In the genomic region with DNA sequence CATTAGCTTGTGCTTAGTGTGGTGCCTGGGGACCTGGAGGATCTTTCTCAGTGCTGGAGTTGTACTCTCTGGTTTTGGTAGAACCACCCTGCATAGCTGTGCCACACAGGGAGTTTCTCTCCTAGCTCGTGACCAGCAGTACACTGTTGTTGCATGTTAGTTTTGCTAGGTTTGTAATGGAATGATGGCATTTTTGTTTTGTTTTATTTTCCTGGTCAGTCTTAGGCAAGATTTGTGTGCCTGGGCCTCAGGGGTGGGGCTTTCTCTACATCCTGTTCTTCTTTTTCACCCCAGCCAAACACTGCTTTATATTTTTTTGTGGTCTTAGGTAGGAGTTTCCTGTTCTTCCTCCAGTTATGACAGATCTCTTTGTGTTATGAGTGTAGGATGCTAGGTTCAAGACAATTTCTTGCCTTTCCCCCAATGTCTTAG, we compare ENCODE assay signal across 10 cellular contexts.
DNase-seq lines count a peak whose midpoint lies in the region; ATAC-seq lines count a peak whose summit lies in the region.
"Had no signal": no experiment of that assay in that cellular context is flagged by ENCODE, and none has a peak within 500 bp of the region (broad histone marks: within the 10 kb centered on the region; RNA-seq: fewer than 3 reads in every experiment).

No MANE protein-coding gene starts in this region.

- H3K4me1 ChIP-seq in CD8-positive, alpha-beta memory T cell (ENCODE audit: insufficient read depth, low read length): peaks cover 44% of the 10 kb centered on the region

- no peaks in the 10 kb centered on the region for H3K27me3 ChIP-seq in CD8-positive, alpha-beta memory T cell (ENCODE audit: insufficient read depth, low read length, poor library complexity, severe bottlenecking)

- peak in 1 of 5 donors; percentile 26 for DNase-seq in CD8-positive, alpha-beta memory T cell
- DNase-seq in activated naive CD8-positive, alpha-beta T cell treated with anti-CD3 and anti-CD28 coated beads, Interleukin-2, amount 50 U/mL, for 24 hours: peak; percentile 25
- DNase-seq in HT-29 (ENCODE audit: low spot score) (no peak), GF-D8 (lab: John Stamatoyannopoulos, UW) (no peak), UCSD-AML1 (lab: John Stamatoyannopoulos, UW; ENCODE audit: unreplicated experiment) (no peak), hepatic stellate cell (ENCODE audit: low spot score) (no peak)

- peak overlapping the region; percentile 42 for H3K4me3 ChIP-seq in CD8-positive, alpha-beta memory T cell (ENCODE audit: low read length)
- H3K4me3 ChIP-seq: lung, thoracic aorta had no signal

- H3K9me3 Mint-ChIP-seq in CD8-positive, alpha-beta memory T cell: peaks cover 4 to 10% (median 5%) of the 10 kb centered on the region in 5 donors
- H3K9me3 Mint-ChIP-seq in activated naive CD8-positive, alpha-beta T cell treated with anti-CD3 and anti-CD28 coated beads, Interleukin-2, amount 50 U/mL, for 24 hours: peaks cover 37% of the 10 kb centered on the region

- peaks cover 40 to 49% (median 42%) of the 10 kb centered on the region in 3 donors for H3K4me1 Mint-ChIP-seq in CD8-positive, alpha-beta memory T cell
- H3K4me1 Mint-ChIP-seq in activated naive CD8-positive, alpha-beta T cell treated with anti-CD3 and anti-CD28 coated beads, Interleukin-2, amount 50 U/mL, for 24 hours: peaks cover 66% of the 10 kb centered on the region

- ATAC-seq in GM19468 (IDR thresholded peaks at IDR 0.05; ENCODE audit: extremely low read depth, unreplicated experiment): peak; percentile 85
- ATAC-seq in HG03469 (IDR thresholded peaks at IDR 0.05; ENCODE audit: unreplicated experiment): peak; percentile 93
- ATAC-seq in activated naive CD8-positive, alpha-beta T cell treated with anti-CD3 and anti-CD28 coated beads, Interleukin-2, amount 50 U/mL, for 24 hours: peak; percentile 87

- no peaks in the 10 kb centered on the region for H3K36me3 ChIP-seq in CD8-positive, alpha-beta memory T cell (ENCODE audit: insufficient read depth, low read length)
- H3K36me3 ChIP-seq: thoracic aorta had no signal

- H3K4me3 Mint-ChIP-seq in CD8-positive, alpha-beta memory T cell: peak overlapping the region in 6 of 7 donors; percentile 43 to 63 (median 56)
- peak overlapping the region; percentile 38 for H3K4me3 Mint-ChIP-seq in activated naive CD8-positive, alpha-beta T cell treated with anti-CD3 and anti-CD28 coated beads, Interleukin-2, amount 50 U/mL, for 24 hours

- POLR2A ChIA-PET in CD8-positive, alpha-beta memory T cell (lab: Charles Lee): no interaction called here

- no peak overlapping the region for H3K27ac ChIP-seq in CD8-positive, alpha-beta memory T cell (ENCODE audit: low read depth, low read length)
- H3K27ac ChIP-seq: thoracic aorta had no signal

- H3K27me3 Mint-ChIP-seq in CD8-positive, alpha-beta memory T cell: no peaks in the 10 kb centered on the region
- no peaks in the 10 kb centered on the region for H3K27me3 Mint-ChIP-seq in activated naive CD8-positive, alpha-beta T cell treated with anti-CD3 and anti-CD28 coated beads, Interleukin-2, amount 50 U/mL, for 24 hours

- H3K36me3 Mint-ChIP-seq in CD8-positive, alpha-beta memory T cell: peaks cover 4 to 27% (median 4%) of the 10 kb centered on the region in 3 donors
- H3K36me3 Mint-ChIP-seq in activated naive CD8-positive, alpha-beta T cell treated with anti-CD3 and anti-CD28 coated beads, Interleukin-2, amount 50 U/mL, for 24 hours (ENCODE audit: low read depth): peaks cover 15% of the 10 kb centered on the region

- H3K9me3 ChIP-seq in CD8-positive, alpha-beta memory T cell (ENCODE audit: low read length): no peaks in the 10 kb centered on the region
- H3K9me3 ChIP-seq: thoracic aorta had no signal

- CTCF ChIA-PET in CD8-positive, alpha-beta memory T cell (lab: Charles Lee): no interaction called here

- H3K27ac Mint-ChIP-seq in CD8-positive, alpha-beta memory T cell: peak overlapping the region; percentile 1 to 83 (median 77)
- peak overlapping the region; percentile 82 for H3K27ac Mint-ChIP-seq in activated naive CD8-positive, alpha-beta T cell treated with anti-CD3 and anti-CD28 coated beads, Interleukin-2, amount 50 U/mL, for 24 hours
